Comparison of ENCODE assay signal across 1 cellular context in the genomic region with DNA sequence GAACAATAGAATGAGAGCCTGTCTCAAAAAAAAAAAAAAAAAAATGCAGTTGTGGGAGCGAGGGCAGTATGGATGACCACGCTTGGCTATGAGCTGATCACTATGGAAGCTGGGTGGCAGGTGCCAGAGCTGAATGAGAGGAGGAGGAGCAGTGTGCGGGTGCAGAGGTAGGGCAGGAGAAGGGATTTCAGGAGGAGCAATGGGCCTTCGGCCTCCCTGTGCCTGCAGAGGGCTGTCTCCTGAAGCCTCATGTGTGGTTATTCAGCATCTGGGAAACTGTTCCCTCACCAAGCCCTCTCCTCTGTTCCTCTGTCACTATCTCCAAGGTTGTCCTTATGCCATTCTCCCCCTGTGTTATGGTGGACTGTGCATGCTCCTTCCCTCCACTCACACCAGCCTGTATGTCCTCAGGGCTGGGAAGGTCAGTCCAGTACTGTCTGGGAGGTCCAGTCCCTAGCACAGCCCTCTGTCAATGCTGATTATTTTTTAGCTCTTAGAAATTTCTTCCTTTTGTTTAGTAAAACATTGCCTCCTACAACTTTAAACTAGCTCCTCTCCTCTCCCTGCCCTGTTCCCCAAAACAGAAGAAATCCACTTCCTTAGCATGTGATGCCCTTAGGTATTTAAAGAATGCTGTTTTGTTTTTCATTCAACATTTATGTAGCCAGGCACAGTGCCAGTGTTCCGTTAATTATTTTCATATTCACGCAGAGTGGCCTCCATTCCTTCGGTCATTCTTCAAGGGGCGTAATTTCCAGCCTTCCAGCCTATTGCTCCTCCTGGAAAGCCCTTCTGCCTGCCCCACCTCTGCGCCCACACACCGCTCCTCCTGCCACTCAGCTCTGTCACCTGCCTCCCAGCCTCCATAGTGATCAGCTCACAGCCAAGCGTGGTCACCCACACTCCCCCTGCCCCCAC.
TF ChIP-seq lines count a peak whose summit lies in the region.

No MANE protein-coding gene starts in this region.

TF ChIP-seq in GM23338, 12 proteins besides CTCF, POLR2A, EP300 and RAD21 (continued from another document):
- TF ChIP-seq, protein P1, sequence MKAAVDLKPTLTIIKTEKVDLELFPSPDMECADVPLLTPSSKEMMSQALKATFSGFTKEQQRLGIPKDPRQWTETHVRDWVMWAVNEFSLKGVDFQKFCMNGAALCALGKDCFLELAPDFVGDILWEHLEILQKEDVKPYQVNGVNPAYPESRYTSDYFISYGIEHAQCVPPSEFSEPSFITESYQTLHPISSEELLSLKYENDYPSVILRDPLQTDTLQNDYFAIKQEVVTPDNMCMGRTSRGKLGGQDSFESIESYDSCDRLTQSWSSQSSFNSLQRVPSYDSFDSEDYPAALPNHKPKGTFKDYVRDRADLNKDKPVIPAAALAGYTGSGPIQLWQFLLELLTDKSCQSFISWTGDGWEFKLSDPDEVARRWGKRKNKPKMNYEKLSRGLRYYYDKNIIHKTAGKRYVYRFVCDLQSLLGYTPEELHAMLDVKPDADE (IDR thresholded peaks at IDR 0.05): no peak
- TF ChIP-seq CREB1 (CRISPR knock-in tag; IDR thresholded peaks at IDR 0.05; ENCODE audit: low read depth) (no peak), EZH2 (IDR thresholded peaks at IDR 0.05; ENCODE audit: low read depth, unreplicated experiment) (no peak), STAT1 (IDR thresholded peaks at IDR 0.05; ENCODE audit: unreplicated experiment) (no peak), JUNB (IDR thresholded peaks at IDR 0.05; ENCODE audit: unreplicated experiment) (no peak), ZNF331 (CRISPR knock-in tag; IDR thresholded peaks at IDR 0.05; ENCODE audit: low read depth) (no peak), NANOG (IDR thresholded peaks at IDR 0.05; ENCODE audit: borderline replicate concordance) (no peak)
- TF ChIP-seq, protein P2, sequence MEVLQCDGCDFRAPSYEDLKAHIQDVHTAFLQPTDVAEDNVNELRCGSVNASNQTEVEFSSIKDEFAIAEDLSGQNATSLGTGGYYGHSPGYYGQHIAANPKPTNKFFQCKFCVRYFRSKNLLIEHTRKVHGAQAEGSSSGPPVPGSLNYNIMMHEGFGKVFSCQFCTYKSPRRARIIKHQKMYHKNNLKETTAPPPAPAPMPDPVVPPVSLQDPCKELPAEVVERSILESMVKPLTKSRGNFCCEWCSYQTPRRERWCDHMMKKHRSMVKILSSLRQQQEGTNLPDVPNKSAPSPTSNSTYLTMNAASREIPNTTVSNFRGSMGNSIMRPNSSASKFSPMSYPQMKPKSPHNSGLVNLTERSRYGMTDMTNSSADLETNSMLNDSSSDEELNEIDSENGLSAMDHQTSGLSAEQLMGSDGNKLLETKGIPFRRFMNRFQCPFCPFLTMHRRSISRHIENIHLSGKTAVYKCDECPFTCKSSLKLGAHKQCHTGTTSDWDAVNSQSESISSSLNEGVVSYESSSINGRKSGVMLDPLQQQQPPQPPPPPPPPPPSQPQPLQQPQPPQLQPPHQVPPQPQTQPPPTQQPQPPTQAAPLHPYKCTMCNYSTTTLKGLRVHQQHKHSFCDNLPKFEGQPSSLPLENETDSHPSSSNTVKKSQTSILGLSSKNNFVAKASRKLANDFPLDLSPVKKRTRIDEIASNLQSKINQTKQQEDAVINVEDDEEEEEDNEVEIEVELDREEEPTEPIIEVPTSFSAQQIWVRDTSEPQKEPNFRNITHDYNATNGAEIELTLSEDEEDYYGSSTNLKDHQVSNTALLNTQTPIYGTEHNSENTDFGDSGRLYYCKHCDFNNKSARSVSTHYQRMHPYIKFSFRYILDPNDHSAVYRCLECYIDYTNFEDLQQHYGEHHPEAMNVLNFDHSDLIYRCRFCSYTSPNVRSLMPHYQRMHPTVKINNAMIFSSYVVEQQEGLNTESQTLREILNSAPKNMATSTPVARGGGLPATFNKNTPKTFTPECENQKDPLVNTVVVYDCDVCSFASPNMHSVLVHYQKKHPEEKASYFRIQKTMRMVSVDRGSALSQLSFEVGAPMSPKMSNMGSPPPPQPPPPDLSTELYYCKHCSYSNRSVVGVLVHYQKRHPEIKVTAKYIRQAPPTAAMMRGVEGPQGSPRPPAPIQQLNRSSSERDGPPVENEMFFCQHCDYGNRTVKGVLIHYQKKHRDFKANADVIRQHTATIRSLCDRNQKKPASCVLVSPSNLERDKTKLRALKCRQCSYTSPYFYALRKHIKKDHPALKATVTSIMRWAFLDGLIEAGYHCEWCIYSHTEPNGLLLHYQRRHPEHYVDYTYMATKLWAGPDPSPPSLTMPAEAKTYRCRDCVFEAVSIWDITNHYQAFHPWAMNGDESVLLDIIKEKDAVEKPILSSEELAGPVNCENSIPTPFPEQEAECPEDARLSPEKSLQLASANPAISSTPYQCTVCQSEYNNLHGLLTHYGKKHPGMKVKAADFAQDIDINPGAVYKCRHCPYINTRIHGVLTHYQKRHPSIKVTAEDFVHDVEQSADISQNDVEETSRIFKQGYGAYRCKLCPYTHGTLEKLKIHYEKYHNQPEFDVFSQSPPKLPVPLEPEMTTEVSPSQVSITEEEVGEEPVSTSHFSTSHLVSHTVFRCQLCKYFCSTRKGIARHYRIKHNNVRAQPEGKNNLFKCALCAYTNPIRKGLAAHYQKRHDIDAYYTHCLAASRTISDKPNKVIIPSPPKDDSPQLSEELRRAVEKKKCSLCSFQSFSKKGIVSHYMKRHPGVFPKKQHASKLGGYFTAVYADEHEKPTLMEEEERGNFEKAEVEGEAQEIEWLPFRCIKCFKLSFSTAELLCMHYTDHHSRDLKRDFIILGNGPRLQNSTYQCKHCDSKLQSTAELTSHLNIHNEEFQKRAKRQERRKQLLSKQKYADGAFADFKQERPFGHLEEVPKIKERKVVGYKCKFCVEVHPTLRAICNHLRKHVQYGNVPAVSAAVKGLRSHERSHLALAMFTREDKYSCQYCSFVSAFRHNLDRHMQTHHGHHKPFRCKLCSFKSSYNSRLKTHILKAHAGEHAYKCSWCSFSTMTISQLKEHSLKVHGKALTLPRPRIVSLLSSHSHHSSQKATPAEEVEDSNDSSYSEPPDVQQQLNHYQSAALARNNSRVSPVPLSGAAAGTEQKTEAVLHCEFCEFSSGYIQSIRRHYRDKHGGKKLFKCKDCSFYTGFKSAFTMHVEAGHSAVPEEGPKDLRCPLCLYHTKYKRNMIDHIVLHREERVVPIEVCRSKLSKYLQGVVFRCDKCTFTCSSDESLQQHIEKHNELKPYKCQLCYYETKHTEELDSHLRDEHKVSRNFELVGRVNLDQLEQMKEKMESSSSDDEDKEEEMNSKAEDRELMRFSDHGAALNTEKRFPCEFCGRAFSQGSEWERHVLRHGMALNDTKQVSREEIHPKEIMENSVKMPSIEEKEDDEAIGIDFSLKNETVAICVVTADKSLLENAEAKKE (CRISPR knock-in tag; IDR thresholded peaks at IDR 0.05): no peak
